Comparison of ENCODE assay signal across 1 cellular context in the genomic region with DNA sequence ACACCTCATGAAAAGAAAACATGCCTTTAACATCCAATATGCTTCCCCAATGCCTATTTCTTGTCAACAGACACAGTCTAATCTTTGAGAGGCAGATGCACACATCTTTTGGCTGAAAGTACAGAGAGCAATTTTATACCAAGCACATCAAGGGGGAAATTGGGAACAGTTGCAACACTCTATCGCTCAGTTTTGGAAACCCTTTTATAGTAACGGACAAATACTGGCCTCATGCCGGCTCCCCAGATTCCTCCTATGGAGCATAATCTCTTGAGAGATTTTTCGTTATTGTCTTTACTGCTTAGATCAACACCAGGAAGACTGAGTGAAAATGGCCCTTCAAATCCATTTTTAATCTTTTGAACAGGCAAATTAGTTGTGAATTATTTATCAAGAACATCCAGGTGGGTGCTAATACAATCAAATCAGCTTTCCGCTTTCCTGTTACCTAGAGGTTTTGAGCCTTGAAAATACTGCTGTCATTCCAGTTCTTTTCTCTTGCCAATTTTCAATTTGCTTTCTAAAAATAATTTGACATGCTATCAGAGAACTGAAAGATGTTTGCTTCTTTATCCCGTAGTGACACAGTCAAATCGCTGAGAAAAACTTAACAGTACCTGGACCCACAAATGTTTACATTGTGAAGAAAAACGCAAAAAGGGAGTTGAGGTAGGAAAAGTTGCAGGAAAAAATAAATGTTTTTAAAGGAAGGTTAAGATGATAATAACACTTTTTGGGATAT.
TF ChIP-seq lines count a peak whose summit lies in the region.

No MANE protein-coding gene starts in this region.

TF ChIP-seq in GM23338, 12 proteins besides CTCF, POLR2A, EP300 and RAD21 (continued from another document):
- TF ChIP-seq, protein P1, sequence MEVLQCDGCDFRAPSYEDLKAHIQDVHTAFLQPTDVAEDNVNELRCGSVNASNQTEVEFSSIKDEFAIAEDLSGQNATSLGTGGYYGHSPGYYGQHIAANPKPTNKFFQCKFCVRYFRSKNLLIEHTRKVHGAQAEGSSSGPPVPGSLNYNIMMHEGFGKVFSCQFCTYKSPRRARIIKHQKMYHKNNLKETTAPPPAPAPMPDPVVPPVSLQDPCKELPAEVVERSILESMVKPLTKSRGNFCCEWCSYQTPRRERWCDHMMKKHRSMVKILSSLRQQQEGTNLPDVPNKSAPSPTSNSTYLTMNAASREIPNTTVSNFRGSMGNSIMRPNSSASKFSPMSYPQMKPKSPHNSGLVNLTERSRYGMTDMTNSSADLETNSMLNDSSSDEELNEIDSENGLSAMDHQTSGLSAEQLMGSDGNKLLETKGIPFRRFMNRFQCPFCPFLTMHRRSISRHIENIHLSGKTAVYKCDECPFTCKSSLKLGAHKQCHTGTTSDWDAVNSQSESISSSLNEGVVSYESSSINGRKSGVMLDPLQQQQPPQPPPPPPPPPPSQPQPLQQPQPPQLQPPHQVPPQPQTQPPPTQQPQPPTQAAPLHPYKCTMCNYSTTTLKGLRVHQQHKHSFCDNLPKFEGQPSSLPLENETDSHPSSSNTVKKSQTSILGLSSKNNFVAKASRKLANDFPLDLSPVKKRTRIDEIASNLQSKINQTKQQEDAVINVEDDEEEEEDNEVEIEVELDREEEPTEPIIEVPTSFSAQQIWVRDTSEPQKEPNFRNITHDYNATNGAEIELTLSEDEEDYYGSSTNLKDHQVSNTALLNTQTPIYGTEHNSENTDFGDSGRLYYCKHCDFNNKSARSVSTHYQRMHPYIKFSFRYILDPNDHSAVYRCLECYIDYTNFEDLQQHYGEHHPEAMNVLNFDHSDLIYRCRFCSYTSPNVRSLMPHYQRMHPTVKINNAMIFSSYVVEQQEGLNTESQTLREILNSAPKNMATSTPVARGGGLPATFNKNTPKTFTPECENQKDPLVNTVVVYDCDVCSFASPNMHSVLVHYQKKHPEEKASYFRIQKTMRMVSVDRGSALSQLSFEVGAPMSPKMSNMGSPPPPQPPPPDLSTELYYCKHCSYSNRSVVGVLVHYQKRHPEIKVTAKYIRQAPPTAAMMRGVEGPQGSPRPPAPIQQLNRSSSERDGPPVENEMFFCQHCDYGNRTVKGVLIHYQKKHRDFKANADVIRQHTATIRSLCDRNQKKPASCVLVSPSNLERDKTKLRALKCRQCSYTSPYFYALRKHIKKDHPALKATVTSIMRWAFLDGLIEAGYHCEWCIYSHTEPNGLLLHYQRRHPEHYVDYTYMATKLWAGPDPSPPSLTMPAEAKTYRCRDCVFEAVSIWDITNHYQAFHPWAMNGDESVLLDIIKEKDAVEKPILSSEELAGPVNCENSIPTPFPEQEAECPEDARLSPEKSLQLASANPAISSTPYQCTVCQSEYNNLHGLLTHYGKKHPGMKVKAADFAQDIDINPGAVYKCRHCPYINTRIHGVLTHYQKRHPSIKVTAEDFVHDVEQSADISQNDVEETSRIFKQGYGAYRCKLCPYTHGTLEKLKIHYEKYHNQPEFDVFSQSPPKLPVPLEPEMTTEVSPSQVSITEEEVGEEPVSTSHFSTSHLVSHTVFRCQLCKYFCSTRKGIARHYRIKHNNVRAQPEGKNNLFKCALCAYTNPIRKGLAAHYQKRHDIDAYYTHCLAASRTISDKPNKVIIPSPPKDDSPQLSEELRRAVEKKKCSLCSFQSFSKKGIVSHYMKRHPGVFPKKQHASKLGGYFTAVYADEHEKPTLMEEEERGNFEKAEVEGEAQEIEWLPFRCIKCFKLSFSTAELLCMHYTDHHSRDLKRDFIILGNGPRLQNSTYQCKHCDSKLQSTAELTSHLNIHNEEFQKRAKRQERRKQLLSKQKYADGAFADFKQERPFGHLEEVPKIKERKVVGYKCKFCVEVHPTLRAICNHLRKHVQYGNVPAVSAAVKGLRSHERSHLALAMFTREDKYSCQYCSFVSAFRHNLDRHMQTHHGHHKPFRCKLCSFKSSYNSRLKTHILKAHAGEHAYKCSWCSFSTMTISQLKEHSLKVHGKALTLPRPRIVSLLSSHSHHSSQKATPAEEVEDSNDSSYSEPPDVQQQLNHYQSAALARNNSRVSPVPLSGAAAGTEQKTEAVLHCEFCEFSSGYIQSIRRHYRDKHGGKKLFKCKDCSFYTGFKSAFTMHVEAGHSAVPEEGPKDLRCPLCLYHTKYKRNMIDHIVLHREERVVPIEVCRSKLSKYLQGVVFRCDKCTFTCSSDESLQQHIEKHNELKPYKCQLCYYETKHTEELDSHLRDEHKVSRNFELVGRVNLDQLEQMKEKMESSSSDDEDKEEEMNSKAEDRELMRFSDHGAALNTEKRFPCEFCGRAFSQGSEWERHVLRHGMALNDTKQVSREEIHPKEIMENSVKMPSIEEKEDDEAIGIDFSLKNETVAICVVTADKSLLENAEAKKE (CRISPR knock-in tag; IDR thresholded peaks at IDR 0.05): no peak
- TF ChIP-seq STAT1 (IDR thresholded peaks at IDR 0.05; ENCODE audit: unreplicated experiment): no peak
- no peak for TF ChIP-seq JUNB (IDR thresholded peaks at IDR 0.05; ENCODE audit: unreplicated experiment)
- no peak for TF ChIP-seq ZNF331 (CRISPR knock-in tag; IDR thresholded peaks at IDR 0.05; ENCODE audit: low read depth)
- no peak for TF ChIP-seq NANOG (IDR thresholded peaks at IDR 0.05; ENCODE audit: borderline replicate concordance)
- TF ChIP-seq, protein P2, sequence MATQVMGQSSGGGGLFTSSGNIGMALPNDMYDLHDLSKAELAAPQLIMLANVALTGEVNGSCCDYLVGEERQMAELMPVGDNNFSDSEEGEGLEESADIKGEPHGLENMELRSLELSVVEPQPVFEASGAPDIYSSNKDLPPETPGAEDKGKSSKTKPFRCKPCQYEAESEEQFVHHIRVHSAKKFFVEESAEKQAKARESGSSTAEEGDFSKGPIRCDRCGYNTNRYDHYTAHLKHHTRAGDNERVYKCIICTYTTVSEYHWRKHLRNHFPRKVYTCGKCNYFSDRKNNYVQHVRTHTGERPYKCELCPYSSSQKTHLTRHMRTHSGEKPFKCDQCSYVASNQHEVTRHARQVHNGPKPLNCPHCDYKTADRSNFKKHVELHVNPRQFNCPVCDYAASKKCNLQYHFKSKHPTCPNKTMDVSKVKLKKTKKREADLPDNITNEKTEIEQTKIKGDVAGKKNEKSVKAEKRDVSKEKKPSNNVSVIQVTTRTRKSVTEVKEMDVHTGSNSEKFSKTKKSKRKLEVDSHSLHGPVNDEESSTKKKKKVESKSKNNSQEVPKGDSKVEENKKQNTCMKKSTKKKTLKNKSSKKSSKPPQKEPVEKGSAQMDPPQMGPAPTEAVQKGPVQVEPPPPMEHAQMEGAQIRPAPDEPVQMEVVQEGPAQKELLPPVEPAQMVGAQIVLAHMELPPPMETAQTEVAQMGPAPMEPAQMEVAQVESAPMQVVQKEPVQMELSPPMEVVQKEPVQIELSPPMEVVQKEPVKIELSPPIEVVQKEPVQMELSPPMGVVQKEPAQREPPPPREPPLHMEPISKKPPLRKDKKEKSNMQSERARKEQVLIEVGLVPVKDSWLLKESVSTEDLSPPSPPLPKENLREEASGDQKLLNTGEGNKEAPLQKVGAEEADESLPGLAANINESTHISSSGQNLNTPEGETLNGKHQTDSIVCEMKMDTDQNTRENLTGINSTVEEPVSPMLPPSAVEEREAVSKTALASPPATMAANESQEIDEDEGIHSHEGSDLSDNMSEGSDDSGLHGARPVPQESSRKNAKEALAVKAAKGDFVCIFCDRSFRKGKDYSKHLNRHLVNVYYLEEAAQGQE (IDR thresholded peaks at IDR 0.05; ENCODE audit: unreplicated experiment): no peak
